ENCODE assay signal across 14 cellular contexts in the genomic region with DNA sequence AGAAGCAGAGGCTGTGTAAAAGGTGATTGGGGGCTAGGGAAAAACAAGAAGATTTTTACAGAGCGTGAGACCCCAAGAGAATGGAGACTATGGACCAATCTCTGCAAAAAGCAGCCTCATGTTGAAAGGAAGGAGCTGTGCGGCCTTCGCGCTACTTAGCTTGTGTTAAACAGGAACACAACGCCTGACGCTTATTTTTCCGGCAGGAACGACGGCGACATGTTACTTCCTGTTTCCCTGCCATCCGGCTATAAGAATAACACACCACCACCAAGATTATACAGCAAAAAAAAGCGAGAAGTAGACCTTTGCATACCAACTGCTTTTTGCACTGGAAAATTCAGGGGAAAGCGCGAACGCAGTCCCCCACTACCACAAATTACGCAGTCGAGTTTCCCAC.
DNase-seq lines count a peak whose midpoint lies in the region; ATAC-seq, FAIRE-seq and TF ChIP-seq lines count a peak whose summit lies in the region.
"Had no signal": no experiment of that assay in that cellular context is flagged by ENCODE, and none has a peak within 500 bp of the region (broad histone marks: within the 10 kb centered on the region; RNA-seq: fewer than 3 reads in every experiment).

No MANE protein-coding gene starts in this region.

- H3K36me3 ChIP-seq in BE2C (no peaks in the 10 kb centered on the region), sigmoid colon (no peaks in the 10 kb centered on the region)
- H3K36me3 ChIP-seq: esophagus muscularis mucosa had no signal

- no peaks in the 10 kb centered on the region for H3K36me3 Mint-ChIP-seq in activated T-helper 1 cell treated with anti-CD3 and anti-CD28 coated beads, Interleukin-12 subunit alpha, Interleukin-12 subunit beta, Interleukin-2, Interleukin-4 antibody, amounts not matched to agents 30 ng/mL and 10 ng/mL and 1 ng/mL, durations not matched to agents 14 hours and 24 hours and 36 hours (ENCODE audit: low read depth)

- no peak for ATAC-seq in GM18505 (IDR thresholded peaks at IDR 0.05; ENCODE audit: unreplicated experiment)

- TF ChIP-seq POLR2A in GM18505 (IDR thresholded peaks at IDR 0.05; ENCODE audit: borderline replicate concordance, extremely low read depth, insufficient read depth, insufficient read length), result peak; percentile 17
- TF ChIP-seq POLR2A in sigmoid colon (IDR thresholded peaks at IDR 0.05), result no peak

- H3K4me1 Mint-ChIP-seq in activated T-helper 1 cell treated with anti-CD3 and anti-CD28 coated beads, Interleukin-12 subunit alpha, Interleukin-12 subunit beta, Interleukin-2, Interleukin-4 antibody, amounts not matched to agents 30 ng/mL and 10 ng/mL and 1 ng/mL, durations not matched to agents 14 hours and 24 hours and 36 hours (ENCODE audit: low read depth), result peaks cover 16% of the 10 kb centered on the region

- peak overlapping the region; percentile 39 for H3K4me3 Mint-ChIP-seq in activated T-helper 1 cell treated with anti-CD3 and anti-CD28 coated beads, Interleukin-12 subunit alpha, Interleukin-12 subunit beta, Interleukin-2, Interleukin-4 antibody, amounts not matched to agents 30 ng/mL and 10 ng/mL and 1 ng/mL, durations not matched to agents 14 hours and 24 hours and 36 hours

- no peaks in the 10 kb centered on the region; the same call in none of the 2 replicates for H3K9me3 ChIP-seq in BE2C
- no peaks in the 10 kb centered on the region for H3K9me3 ChIP-seq in sigmoid colon
- H3K9me3 ChIP-seq: esophagus muscularis mucosa had no signal

- TF ChIP-seq CTCF in BE2C (IDR thresholded peaks at IDR 0.05; ENCODE audit: low read depth, low read length) (no peak), sigmoid colon (IDR thresholded peaks at IDR 0.05) (no peak)

- peaks cover 50% of the 10 kb centered on the region for H3K27me3 ChIP-seq in BE2C
- H3K27me3 ChIP-seq in sigmoid colon, result peaks cover 0 to 48% (median 46%) of the 10 kb centered on the region in 3 donors

- 0 out of 2 replicates have a peak, but pooled peaks cover 2% of the 10 kb centered on the region for H3K4me1 ChIP-seq in BE2C
- no peaks in the 10 kb centered on the region for H3K4me1 ChIP-seq in sigmoid colon

- DNase-seq in BE2C (no peak), medulla oblongata (ENCODE audit: extremely low spot score) (peak; percentile 59), sigmoid colon (no peak), RCC 7860 (ENCODE audit: low spot score) (no peak)
- DNase-seq in activated T-helper 1 cell treated with anti-CD3 and anti-CD28 coated beads, Interleukin-12 subunit alpha, Interleukin-12 subunit beta, Interleukin-2, Interleukin-4 antibody, amounts not matched to agents 30 ng/mL and 10 ng/mL and 1 ng/mL, durations not matched to agents 14 hours and 24 hours and 36 hours (ENCODE audit: low spot score), result no peak
- no peak for DNase-seq in activated CD4-positive, CD25-positive, alpha-beta regulatory T cell treated with anti-CD3 and anti-CD28 coated beads, Interleukin-2, amount 50 U/mL, for 72 hours
- DNase-seq: AML-193, dorsolateral prefrontal cortex, NCI-H1092 treated with DMSO at 0.1 percent for 48 hours, SIG-M5 had no signal

- intact Hi-C loops in activated T-helper 1 cell treated with anti-CD3 and anti-CD28 coated beads, Interleukin-12 subunit alpha, Interleukin-12 subunit beta, Interleukin-2, Interleukin-4 antibody, amounts not matched to agents 30 ng/mL and 10 ng/mL and 1 ng/mL, durations not matched to agents 14 hours and 24 hours and 36 hours (cut with micrococcal nuclease), result loop anchor here (5.0 kb wide), 1 partner anchor 37 kb away; no protein-coding TSS in a partner anchor
- intact Hi-C loops in sigmoid colon (cut with DNase I), result no loop called here

- no peak overlapping the region for H3K27ac ChIP-seq in sigmoid colon
- H3K27ac ChIP-seq: dorsolateral prefrontal cortex, esophagus muscularis mucosa had no signal

- 11 to 19% methylated on average over 17 of the region's 17 CpGs for whole genome bisulfite sequencing in sigmoid colon, 2 donors

- H3K27ac Mint-ChIP-seq in activated T-helper 1 cell treated with anti-CD3 and anti-CD28 coated beads, Interleukin-12 subunit alpha, Interleukin-12 subunit beta, Interleukin-2, Interleukin-4 antibody, amounts not matched to agents 30 ng/mL and 10 ng/mL and 1 ng/mL, durations not matched to agents 14 hours and 24 hours and 36 hours, result peak overlapping the region; percentile 58
- H3K27ac Mint-ChIP-seq: activated T-helper 2 cell treated with anti-CD3 and anti-CD28 coated beads, Interferon-gamma antibody, Interleukin-2, Interleukin-4, amounts not matched to agents 10 μg/mL and 5 μg/mL and 100 μg/mL, durations not matched to agents 14 hours and 24 hours and 36 hours; progenitor cell of endocrine pancreas had no signal

- H3K9me3 Mint-ChIP-seq in activated T-helper 1 cell treated with anti-CD3 and anti-CD28 coated beads, Interleukin-12 subunit alpha, Interleukin-12 subunit beta, Interleukin-2, Interleukin-4 antibody, amounts not matched to agents 30 ng/mL and 10 ng/mL and 1 ng/mL, durations not matched to agents 14 hours and 24 hours and 36 hours, result no peaks in the 10 kb centered on the region
- H3K9me3 Mint-ChIP-seq: activated T-helper 2 cell treated with anti-CD3 and anti-CD28 coated beads, Interferon-gamma antibody, Interleukin-2, Interleukin-4, amounts not matched to agents 10 μg/mL and 5 μg/mL and 100 μg/mL, durations not matched to agents 14 hours and 24 hours and 36 hours had no signal

- no peak for FAIRE-seq in RCC 7860 (lab: Jason Lieb, UNC)

- peaks cover 49% of the 10 kb centered on the region for H3K27me3 Mint-ChIP-seq in activated T-helper 1 cell treated with anti-CD3 and anti-CD28 coated beads, Interleukin-12 subunit alpha, Interleukin-12 subunit beta, Interleukin-2, Interleukin-4 antibody, amounts not matched to agents 30 ng/mL and 10 ng/mL and 1 ng/mL, durations not matched to agents 14 hours and 24 hours and 36 hours (ENCODE audit: insufficient read depth)

- TF ChIP-seq EP300 in sigmoid colon (IDR thresholded peaks at IDR 0.05), result no peak

- H3K4me3 ChIP-seq in BE2C (ENCODE audit: low read depth, low read length), result peak overlapping the region; percentile 38
- H3K4me3 ChIP-seq in sigmoid colon, result no peak overlapping the region
